ENCODE assay signal across 26 cellular contexts in the genomic region with DNA sequence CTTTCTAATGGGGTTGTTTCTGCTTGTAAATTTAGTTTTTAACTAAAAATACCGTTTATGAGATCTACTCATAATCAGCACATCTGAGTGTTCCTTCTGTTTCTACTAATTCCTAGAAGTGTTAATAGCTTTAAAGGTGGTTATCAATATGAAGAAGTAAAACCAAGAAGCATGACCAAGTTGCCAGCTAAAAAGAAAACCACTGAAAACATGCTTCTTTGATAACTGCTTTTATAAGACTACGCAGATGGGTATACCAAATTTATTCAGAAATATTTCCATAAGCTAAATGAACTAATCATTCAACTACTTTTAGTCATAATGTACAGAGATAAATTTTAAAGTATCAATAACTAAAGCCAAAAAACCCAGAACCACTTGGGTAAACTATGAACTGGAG.
"Had no signal": no experiment of that assay in that cellular context is flagged by ENCODE, and none has a peak within 500 bp of the region (broad histone marks: within the 10 kb centered on the region; RNA-seq: fewer than 3 reads in every experiment).

No MANE protein-coding gene starts in this region.

- H3K27ac ChIP-seq: epithelial cell of prostate, esophagus muscularis mucosa, gastroesophageal sphincter, left ventricle myocardium inferior, lower lobe of right lung, parathyroid adenoma, psoas muscle, right lobe of liver, tibial artery, upper lobe of left lung, uterus had no signal

- H3K4me3 ChIP-seq: esophagus muscularis mucosa, gastroesophageal sphincter, left ventricle myocardium inferior, lower lobe of right lung, psoas muscle, right lobe of liver, tibial artery, upper lobe of left lung, uterus had no signal

- H3K36me3 ChIP-seq: uterus had no signal

- H3K9me3 ChIP-seq: esophagus muscularis mucosa, gastroesophageal sphincter, left ventricle myocardium inferior, lower lobe of right lung, psoas muscle, right lobe of liver, tibial artery, upper lobe of left lung, uterus had no signal

- H3K27me3 ChIP-seq: esophagus muscularis mucosa, gastroesophageal sphincter, right lobe of liver, tibial artery, upper lobe of left lung, uterus had no signal

- H3K4me1 Mint-ChIP-seq: immature natural killer cell; memory B cell; nephron; stimulated activated memory B cell treated with anti-CD40 and anti-IgM and Interleukin-4, amounts not matched to agents 10 μg/mL and 1 μg/mL and 100 μg/mL, for 72 hours had no signal

- H3K27ac Mint-ChIP-seq: dendritic cell treated with granulocyte-macrophage colony-stimulating factor and Interleukin-4, amounts not matched to agents 40 ng/mL and 50 ng/mL, for 4 days; immature natural killer cell; memory B cell; mesothelial cell of epicardium; nephron; stimulated activated memory B cell treated with anti-CD40 and anti-IgM and Interleukin-4, amounts not matched to agents 10 μg/mL and 1 μg/mL and 100 μg/mL, for 72 hours had no signal

- H3K4me1 ChIP-seq: esophagus muscularis mucosa, gastroesophageal sphincter, left ventricle myocardium inferior, lower lobe of right lung, parathyroid adenoma, psoas muscle, tibial artery, uterus had no signal

- H3K79me2 ChIP-seq: parathyroid adenoma had no signal

- H3K9me3 Mint-ChIP-seq: dendritic cell treated with granulocyte-macrophage colony-stimulating factor and Interleukin-4, amounts not matched to agents 40 ng/mL and 50 ng/mL, for 4 days; effector memory CD8-positive, alpha-beta T cell; immature natural killer cell; memory B cell; mesothelial cell of epicardium; nephron; stimulated activated memory B cell treated with anti-CD40 and anti-IgM and Interleukin-4, amounts not matched to agents 10 μg/mL and 1 μg/mL and 100 μg/mL, for 72 hours; stimulated activated naive CD8-positive, alpha-beta T cell treated with anti-CD3 and anti-CD28 coated beads, Interleukin-15, Interleukin-2, amounts not matched to agents 100 ng/mL and 50 ng/mL, for 24 hours had no signal

- H3K27me3 Mint-ChIP-seq: dendritic cell treated with granulocyte-macrophage colony-stimulating factor and Interleukin-4, amounts not matched to agents 40 ng/mL and 50 ng/mL, for 4 days; effector memory CD8-positive, alpha-beta T cell; memory B cell; stimulated activated memory B cell treated with anti-CD40 and anti-IgM and Interleukin-4, amounts not matched to agents 10 μg/mL and 1 μg/mL and 100 μg/mL, for 72 hours; stimulated activated naive CD8-positive, alpha-beta T cell treated with anti-CD3 and anti-CD28 coated beads, Interleukin-15, Interleukin-2, amounts not matched to agents 100 ng/mL and 50 ng/mL, for 24 hours had no signal

- DNase-seq: effector memory CD8-positive, alpha-beta T cell; glutamatergic neuron; immature natural killer cell; kidney; left cardiac atrium; left ventricle myocardium inferior; lower lobe of right lung; occipital lobe; psoas muscle; retina; right lobe of liver; stimulated activated CD4-positive, alpha-beta T cell treated with anti-CD3 and anti-CD28 coated beads, Interleukin-4, amount 100 ng/mL, for 1 hour; stimulated activated CD8-positive, alpha-beta memory T cell treated with anti-CD3 and anti-CD28 coated beads, Interleukin-4, amount 100 ng/mL, for 48 hours; tibial artery; upper lobe of left lung; uterus had no signal

- ATAC-seq: effector memory CD8-positive, alpha-beta T cell; gastroesophageal sphincter; left cardiac atrium; lower lobe of right lung; psoas muscle; right lobe of liver; stimulated activated memory B cell treated with anti-CD40 and anti-IgM and Interleukin-4, amounts not matched to agents 10 μg/mL and 1 μg/mL and 100 μg/mL, for 72 hours had no signal

- H2AFZ ChIP-seq: parathyroid adenoma had no signal

- H3K4me3 Mint-ChIP-seq: dendritic cell treated with granulocyte-macrophage colony-stimulating factor and Interleukin-4, amounts not matched to agents 40 ng/mL and 50 ng/mL, for 4 days; effector memory CD8-positive, alpha-beta T cell; immature natural killer cell; memory B cell; mesothelial cell of epicardium; nephron; stimulated activated memory B cell treated with anti-CD40 and anti-IgM and Interleukin-4, amounts not matched to agents 10 μg/mL and 1 μg/mL and 100 μg/mL, for 72 hours; stimulated activated naive CD8-positive, alpha-beta T cell treated with anti-CD3 and anti-CD28 coated beads, Interleukin-15, Interleukin-2, amounts not matched to agents 100 ng/mL and 50 ng/mL, for 24 hours had no signal
